ENCODE assay signal across 29 cellular contexts in the genomic region with DNA sequence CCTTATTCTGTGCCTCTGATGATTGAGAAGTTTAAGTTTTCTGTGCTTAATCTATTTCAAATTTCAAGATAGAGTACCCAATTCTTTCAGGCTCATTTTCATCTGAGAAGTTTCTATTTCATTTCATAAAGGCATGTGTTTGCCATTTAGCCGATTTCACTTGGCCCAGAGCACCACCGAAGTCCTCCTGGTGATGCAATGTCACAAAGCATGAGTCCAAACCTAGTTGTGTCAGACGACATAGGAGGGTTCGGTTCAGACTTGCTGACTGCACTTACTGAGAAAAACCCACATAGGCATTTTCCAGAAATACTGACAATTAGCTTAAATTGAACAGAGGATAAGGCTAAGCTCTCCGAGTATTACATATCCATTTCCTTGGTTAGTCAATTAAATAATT.
"Had no signal": no experiment of that assay in that cellular context is flagged by ENCODE, and none has a peak within 500 bp of the region (broad histone marks: within the 10 kb centered on the region; RNA-seq: fewer than 3 reads in every experiment).

No MANE protein-coding gene starts in this region.

- ATAC-seq: activated CD4-positive, CD25-positive, alpha-beta regulatory T cell treated with anti-CD3 and anti-CD28 coated beads, Interleukin-2, amount 50 U/mL, for 24 hours; activated CD8-positive, alpha-beta T cell treated with anti-CD3 and anti-CD28 coated beads for 36 hours; activated T-cell treated with anti-CD3 and anti-CD28 coated beads, Interleukin-2, amount 50 U/mL, for 4 hours; activated T-helper 17 cell treated with anti-CD3 and anti-CD28 coated beads, Interleukin-2, amount 50 U/mL, for 72 hours; body of pancreas; esophagus mucosa; heart left ventricle; T-helper 17 cell had no signal

- DNase-seq: activated B cell treated with CpG ODN at 0.5 μM for 24 hours; activated CD4-positive, alpha-beta T cell treated with anti-CD3 and anti-CD28 coated beads for 48 hours; activated CD4-positive, alpha-beta T cell treated with anti-CD3 and anti-CD28 coated beads, Interleukin-2, amount 50 U/mL, for 1 hour; activated CD4-positive, alpha-beta T cell treated with anti-CD3 and anti-CD28 coated beads, Interleukin-2, amount 50 U/mL, for 48 hours; activated CD8-positive, alpha-beta memory T cell treated with anti-CD3 and anti-CD28 coated beads for 24 hours; activated CD8-positive, alpha-beta T cell treated with anti-CD3 and anti-CD28 coated beads for 36 hours; activated effector memory CD4-positive, alpha-beta T cell treated with Interleukin-2 at 50 U/mL for 16 hours; activated gamma-delta T cell treated with Interleukin-2 at 50 U/mL for 16 hours; activated naive CD4-positive, alpha-beta T cell treated with anti-CD3 and anti-CD28 coated beads, Interleukin-2, amount 50 U/mL, for 16 hours; activated naive CD4-positive, alpha-beta T cell treated with Interleukin-2 at 50 U/mL for 16 hours; activated T-cell treated with anti-CD3 and anti-CD28 coated beads, Interleukin-2, amount 50 U/mL, for 4 hours; amniotic stem cell; anterior cingulate cortex; body of pancreas; central memory CD4-positive, alpha-beta T cell; cerebellar nuclear complex; colonic mucosa; effector CD8-positive, alpha-beta T cell; endodermal cell; glutamatergic neuron; heart left ventricle; T-helper 1 cell; T-helper 17 cell; T1000; WERI-Rb-1 had no signal

- H3K9me3 ChIP-seq: body of pancreas, colonic mucosa, heart left ventricle had no signal

- H3K36me3 ChIP-seq: cardiac muscle cell, colonic mucosa, heart left ventricle, WERI-Rb-1 had no signal

- H3K27ac ChIP-seq: body of pancreas, cardiac muscle cell, colonic mucosa, heart left ventricle, WERI-Rb-1 had no signal

- H3K27me3 ChIP-seq: body of pancreas, cardiac muscle cell, colonic mucosa, heart left ventricle had no signal

- H3K4me1 ChIP-seq: body of pancreas, colonic mucosa had no signal

- H3K4me3 ChIP-seq: body of pancreas, cardiac muscle cell, colonic mucosa, heart left ventricle had no signal
